ENCODE assay signal across 34 cellular contexts in genomic region chr3:40108643-40109042, GRCh38.
"Had no signal": no experiment of that assay in that cellular context is flagged by ENCODE, and none has a peak within 500 bp of the region (broad histone marks: within the 10 kb centered on the region; RNA-seq: fewer than 3 reads in every experiment).

No MANE protein-coding gene starts in this region.

- H3K27ac Mint-ChIP-seq: activated CD4-positive, alpha-beta T cell treated with anti-CD3 and anti-CD28 coated beads for 36 hours; activated CD8-positive, alpha-beta memory T cell treated with anti-CD3 and anti-CD28 coated beads, Interleukin-2, amount 10 ng/mL, durations not matched to agents 7 days and 5 days; activated CD8-positive, alpha-beta T cell treated with anti-CD3 and anti-CD28 coated beads, Interleukin-2, amount 10 ng/mL, durations not matched to agents 7 days and 5 days; activated naive CD8-positive, alpha-beta T cell; immature natural killer cell; memory B cell; naive thymus-derived CD4-positive, alpha-beta T cell; stimulated activated memory B cell treated with anti-CD40 and anti-IgM and Interleukin-4, amounts not matched to agents 10 μg/mL and 1 μg/mL and 100 μg/mL, for 72 hours; T-cell; T-helper 2 cell treated with Interferon-gamma antibody and Interleukin-4, amounts not matched to agents 5 μg/mL and 100 μg/mL, for 36 hours; type B pancreatic cell had no signal

- H3K36me3 Mint-ChIP-seq: activated CD8-positive, alpha-beta memory T cell treated with anti-CD3 and anti-CD28 coated beads, Interleukin-2, amount 10 ng/mL, durations not matched to agents 7 days and 5 days; activated naive CD8-positive, alpha-beta T cell; immature natural killer cell; memory B cell; naive thymus-derived CD4-positive, alpha-beta T cell; stimulated activated memory B cell treated with anti-CD40 and anti-IgM and Interleukin-4, amounts not matched to agents 10 μg/mL and 1 μg/mL and 100 μg/mL, for 72 hours; T-cell; type B pancreatic cell had no signal

- H3K27ac ChIP-seq: body of pancreas, coronary artery, gastrocnemius medialis, hepatocyte, parathyroid adenoma, psoas muscle, sigmoid colon, vagina had no signal

- H3K36me3 ChIP-seq: esophagus squamous epithelium, gastrocnemius medialis, sigmoid colon, vagina had no signal

- ATAC-seq: activated CD4-positive, alpha-beta T cell treated with anti-CD3 and anti-CD28 coated beads for 36 hours; activated CD8-positive, alpha-beta memory T cell treated with anti-CD3 and anti-CD28 coated beads, Interleukin-2, amount 10 ng/mL, durations not matched to agents 7 days and 5 days; activated CD8-positive, alpha-beta T cell treated with anti-CD3 and anti-CD28 coated beads, Interleukin-2, amount 10 ng/mL, durations not matched to agents 7 days and 5 days; body of pancreas; gastrocnemius medialis; naive thymus-derived CD4-positive, alpha-beta T cell; psoas muscle; stimulated activated naive CD8-positive, alpha-beta T cell treated with anti-CD3 and anti-CD28 coated beads, Interleukin-15, amount 100 ng/mL, for 72 hours; T-cell had no signal

- H3K27me3 ChIP-seq: body of pancreas, dorsolateral prefrontal cortex, esophagus squamous epithelium, gastrocnemius medialis, hepatocyte, sigmoid colon, vagina had no signal

- DNase-seq: activated CD4-positive, alpha-beta T cell treated with anti-CD3 and anti-CD28 coated beads for 36 hours; activated CD4-positive, CD25-positive, alpha-beta regulatory T cell; activated CD8-positive, alpha-beta memory T cell treated with anti-CD3 and anti-CD28 coated beads, Interleukin-2, amount 10 ng/mL, durations not matched to agents 7 days and 5 days; activated CD8-positive, alpha-beta T cell treated with anti-CD3 and anti-CD28 coated beads, Interleukin-2, amount 10 ng/mL, durations not matched to agents 7 days and 5 days; activated naive CD4-positive, alpha-beta T cell; activated T-cell treated with anti-CD3 and anti-CD28 coated beads, Interleukin-2, amount 50 U/mL, for 48 hours; aorta; body of pancreas; dorsolateral prefrontal cortex; effector memory CD4-positive, alpha-beta T cell; esophagus squamous epithelium; gastrocnemius medialis; glutamatergic neuron; immature natural killer cell; midbrain; naive thymus-derived CD4-positive, alpha-beta T cell; nucleus accumbens; psoas muscle; sigmoid colon; small intestine; stimulated activated CD4-positive, alpha-beta T cell treated with anti-CD3 and anti-CD28 coated beads, Interleukin-4, amount 100 ng/mL, for 24 hours; stimulated activated CD8-positive, alpha-beta memory T cell treated with anti-CD3 and anti-CD28 coated beads, Interleukin-4, amount 100 ng/mL, for 48 hours; stimulated activated naive CD8-positive, alpha-beta T cell treated with anti-CD3 and anti-CD28 coated beads, Interleukin-15, amount 100 ng/mL, for 72 hours; substantia nigra; T-cell had no signal

- H3K9me3 ChIP-seq: body of pancreas, esophagus squamous epithelium, gastrocnemius medialis, psoas muscle, sigmoid colon, vagina had no signal

- FAIRE-seq: small intestine had no signal

- H3K4me3 Mint-ChIP-seq: activated CD4-positive, alpha-beta T cell treated with anti-CD3 and anti-CD28 coated beads for 36 hours; activated CD8-positive, alpha-beta memory T cell treated with anti-CD3 and anti-CD28 coated beads, Interleukin-2, amount 10 ng/mL, durations not matched to agents 7 days and 5 days; activated CD8-positive, alpha-beta T cell treated with anti-CD3 and anti-CD28 coated beads, Interleukin-2, amount 10 ng/mL, durations not matched to agents 7 days and 5 days; activated naive CD8-positive, alpha-beta T cell; immature natural killer cell; memory B cell; naive thymus-derived CD4-positive, alpha-beta T cell; stimulated activated memory B cell treated with anti-CD40 and anti-IgM and Interleukin-4, amounts not matched to agents 10 μg/mL and 1 μg/mL and 100 μg/mL, for 72 hours; stimulated activated naive CD8-positive, alpha-beta T cell treated with anti-CD3 and anti-CD28 coated beads, Interleukin-15, amount 100 ng/mL, for 72 hours; T-cell; T-helper 2 cell treated with Interferon-gamma antibody and Interleukin-4, amounts not matched to agents 5 μg/mL and 100 μg/mL, for 36 hours; type B pancreatic cell had no signal

- H3K4me3 ChIP-seq: body of pancreas, coronary artery, dorsolateral prefrontal cortex, esophagus squamous epithelium, gastrocnemius medialis, hepatocyte, psoas muscle, sigmoid colon, vagina had no signal

- H3K79me2 ChIP-seq: hepatocyte, parathyroid adenoma had no signal

- H3K4me2 ChIP-seq: hepatocyte had no signal

- H3K9ac ChIP-seq: parathyroid adenoma had no signal

- H3K4me1 ChIP-seq: gastrocnemius medialis, parathyroid adenoma, psoas muscle, sigmoid colon, vagina had no signal

- H3K4me1 Mint-ChIP-seq: activated CD4-positive, alpha-beta T cell treated with anti-CD3 and anti-CD28 coated beads for 36 hours; activated CD8-positive, alpha-beta memory T cell treated with anti-CD3 and anti-CD28 coated beads, Interleukin-2, amount 10 ng/mL, durations not matched to agents 7 days and 5 days; immature natural killer cell; memory B cell; naive thymus-derived CD4-positive, alpha-beta T cell; stimulated activated memory B cell treated with anti-CD40 and anti-IgM and Interleukin-4, amounts not matched to agents 10 μg/mL and 1 μg/mL and 100 μg/mL, for 72 hours; stimulated activated naive CD8-positive, alpha-beta T cell treated with anti-CD3 and anti-CD28 coated beads, Interleukin-15, amount 100 ng/mL, for 72 hours; T-cell had no signal

- H2AFZ ChIP-seq: hepatocyte, parathyroid adenoma had no signal

- H3K27me3 Mint-ChIP-seq: activated CD8-positive, alpha-beta memory T cell treated with anti-CD3 and anti-CD28 coated beads, Interleukin-2, amount 10 ng/mL, durations not matched to agents 7 days and 5 days; activated naive CD8-positive, alpha-beta T cell; stimulated activated naive CD8-positive, alpha-beta T cell treated with anti-CD3 and anti-CD28 coated beads, Interleukin-15, amount 100 ng/mL, for 72 hours had no signal
